Comparison of ENCODE assay signal across 17 cellular contexts in genomic region chr17:51748749-51749604, GRCh38.
A peak's percentile ranks its signal among the peaks of the same experiment; 100 is the strongest.
DNase-seq lines count a peak whose midpoint lies in the region; ATAC-seq and TF ChIP-seq lines count a peak whose summit lies in the region.
"Had no signal": no experiment of that assay in that cellular context is flagged by ENCODE, and none has a peak within 500 bp of the region (broad histone marks: within the 10 kb centered on the region; RNA-seq: fewer than 3 reads in every experiment).

No MANE protein-coding gene starts in this region.

- TF ChIP-seq CTCF in Calu3 (IDR thresholded peaks at IDR 0.05; ENCODE audit: unreplicated experiment) (no peak), BE2C (IDR thresholded peaks at IDR 0.05; ENCODE audit: low read depth, low read length) (no peak)

- DNase-seq in activated CD4-positive, alpha-beta T cell treated with anti-CD3 and anti-CD28 coated beads for 36 hours: peak; percentile 6
- DNase-seq in activated CD4-positive, alpha-beta T cell treated with anti-CD3 and anti-CD28 coated beads, Interleukin-2, amount 10 ng/mL, durations not matched to agents 7 days and 5 days: no peak
- DNase-seq in Calu3: peak; percentile 17
- no peak for DNase-seq in epithelial cell of prostate (ENCODE audit: low read depth, low spot score)
- no peak for DNase-seq in neuronal stem cell (ENCODE audit: low spot score)
- no peak for DNase-seq in BE2C
- DNase-seq in NCI-H146 treated with DMSO at 0.1 percent for 48 hours (lab: John Stamatoyannopoulos, UW; ENCODE audit: unreplicated experiment): no peak
- no peak for DNase-seq in GM19240 (ENCODE audit: insufficient read length, low spot score)
- DNase-seq: CD4-positive, alpha-beta memory T cell; DMS79; NCI-H1092 treated with DMSO at 0.1 percent for 48 hours; NCI-H146; NCI-H2081 treated with DMSO at 0.1 percent for 48 hours; NCI-H446 treated with DMSO at 0.1 percent for 48 hours; NK-92 treated with Interleukin-12 subunit alpha and Interleukin-12 subunit beta, amount 100 ng/mL, for 24 hours; Right ventricle myocardium superior had no signal

- no peak overlapping the region for H4K8ac ChIP-seq in neuronal stem cell (ENCODE audit: low read depth, low read length)

- no peak overlapping the region for H2BK5ac ChIP-seq in neuronal stem cell (ENCODE audit: low read length)

- H3K27ac ChIP-seq in epithelial cell of prostate (peak overlapping the region; percentile 3), neuronal stem cell (replicated peaks; ENCODE audit: low read length) (no peak overlapping the region)

- H3K36me3 Mint-ChIP-seq in activated CD4-positive, alpha-beta T cell treated with anti-CD3 and anti-CD28 coated beads for 36 hours (ENCODE audit: low read depth): no peaks in the 10 kb centered on the region
- no peaks in the 10 kb centered on the region for H3K36me3 Mint-ChIP-seq in activated CD4-positive, alpha-beta T cell treated with anti-CD3 and anti-CD28 coated beads, Interleukin-2, amount 10 ng/mL, durations not matched to agents 7 days and 5 days (ENCODE audit: low read depth)
- H3K36me3 Mint-ChIP-seq in Calu3 (ENCODE audit: insufficient read depth, unreplicated experiment): no peaks in the 10 kb centered on the region
- H3K36me3 Mint-ChIP-seq: CD4-positive, alpha-beta memory T cell had no signal

- H2BK120ac ChIP-seq in neuronal stem cell (ENCODE audit: low read depth, low read length): peak overlapping the region; percentile 11

- POLR2A ChIA-PET in activated CD4-positive, alpha-beta T cell treated with anti-CD3 and anti-CD28 coated beads for 36 hours (lab: Charles Lee): no interaction called here
- POLR2A ChIA-PET in activated CD4-positive, alpha-beta T cell treated with anti-CD3 and anti-CD28 coated beads, Interleukin-2, amount 10 ng/mL, durations not matched to agents 7 days and 5 days (lab: Charles Lee): no interaction called here

- H3K18ac ChIP-seq in neuronal stem cell (ENCODE audit: low read length): no peak overlapping the region

- no TSS peak for BruUV-seq in Calu3 (replicated peaks; lab: Mats Ljungman, UMichigan)

- CTCF ChIA-PET in activated CD4-positive, alpha-beta T cell treated with anti-CD3 and anti-CD28 coated beads for 36 hours (lab: Charles Lee): no interaction called here
- CTCF ChIA-PET in activated CD4-positive, alpha-beta T cell treated with anti-CD3 and anti-CD28 coated beads, Interleukin-2, amount 10 ng/mL, durations not matched to agents 7 days and 5 days (lab: Charles Lee): no interaction called here
- CTCF ChIA-PET in Calu3 (lab: Charles Lee): interaction anchor here (1.5 to 1.6 kb wide), 2 partner anchors 12 to 15 kb away, joined by 4 to 5 read pairs; no protein-coding TSS in a partner anchor

- WGBS in neuronal stem cell (ENCODE audit: extremely low coverage in 2 of 2, insufficient read length in 2 of 2, insufficient replicate concordance in 1 of 2), 2 donors: no CpG with 5 or more reads among the region's 9 CpGs

- peak; percentile 78 for ATAC-seq in activated CD4-positive, alpha-beta T cell treated with anti-CD3 and anti-CD28 coated beads for 36 hours
- ATAC-seq: K562 had no signal

- H3K4me1 ChIP-seq in neuronal stem cell (ENCODE audit: control insufficient read depth in 2 of 2, insufficient read depth in 1 of 2, low read depth in 1 of 2, low read length in 2 of 2) (peaks cover 0 to 2% of the 10 kb centered on the region in 2 donors), BE2C (peaks cover 5% of the 10 kb centered on the region; the same call in 1 of the 2 replicates)

- no peak overlapping the region for H3K4me3 ChIP-seq in neuronal stem cell (ENCODE audit: low read length in 2 of 2)
- no peak overlapping the region for H3K4me3 ChIP-seq in BE2C (ENCODE audit: low read depth, low read length)
- H3K4me3 ChIP-seq: K562 had no signal

- H3K27ac Mint-ChIP-seq in activated CD4-positive, alpha-beta T cell treated with anti-CD3 and anti-CD28 coated beads for 36 hours: no peak overlapping the region
- H3K27ac Mint-ChIP-seq in activated CD4-positive, alpha-beta T cell treated with anti-CD3 and anti-CD28 coated beads, Interleukin-2, amount 10 ng/mL, durations not matched to agents 7 days and 5 days: no peak overlapping the region
- H3K27ac Mint-ChIP-seq in Calu3 (ENCODE audit: unreplicated experiment): no peak overlapping the region
- H3K27ac Mint-ChIP-seq: CD4-positive, alpha-beta memory T cell had no signal

- intact Hi-C loops in activated CD4-positive, alpha-beta T cell treated with anti-CD3 and anti-CD28 coated beads for 36 hours (cut with DNase I, micrococcal nuclease): no loop called here
- intact Hi-C loops in Calu3 (cut with micrococcal nuclease; ENCODE audit: unreplicated experiment): no loop called here

- no peak overlapping the region for H2BK12ac ChIP-seq in neuronal stem cell (ENCODE audit: low read length)

- H3K9me3 ChIP-seq in neuronal stem cell (replicated peaks in 1 of 2; ENCODE audit: control insufficient read depth in 2 of 2, insufficient read depth in 1 of 2, low read depth in 1 of 2, low read length in 2 of 2) (no peaks in the 10 kb centered on the region), BE2C (no peaks in the 10 kb centered on the region)

- no peak overlapping the region for H2BK15ac ChIP-seq in neuronal stem cell (ENCODE audit: low read length)

- no peak overlapping the region for H3K14ac ChIP-seq in neuronal stem cell (ENCODE audit: low read length)

- H3K9ac ChIP-seq in neuronal stem cell (ENCODE audit: low read depth, low read length, poor library complexity): no peak overlapping the region

- H3K79me1 ChIP-seq in neuronal stem cell (ENCODE audit: low read depth, low read length): no peaks in the 10 kb centered on the region

- no peaks in the 10 kb centered on the region for H3K9me3 Mint-ChIP-seq in activated CD4-positive, alpha-beta T cell treated with anti-CD3 and anti-CD28 coated beads for 36 hours (ENCODE audit: low read depth)
- no peaks in the 10 kb centered on the region for H3K9me3 Mint-ChIP-seq in activated CD4-positive, alpha-beta T cell treated with anti-CD3 and anti-CD28 coated beads, Interleukin-2, amount 10 ng/mL, durations not matched to agents 7 days and 5 days
- no peaks in the 10 kb centered on the region for H3K9me3 Mint-ChIP-seq in Calu3 (ENCODE audit: low read depth, unreplicated experiment)
- H3K9me3 Mint-ChIP-seq: CD4-positive, alpha-beta memory T cell had no signal

- H3K4me3 Mint-ChIP-seq in activated CD4-positive, alpha-beta T cell treated with anti-CD3 and anti-CD28 coated beads for 36 hours: no peak overlapping the region
- H3K4me3 Mint-ChIP-seq in activated CD4-positive, alpha-beta T cell treated with anti-CD3 and anti-CD28 coated beads, Interleukin-2, amount 10 ng/mL, durations not matched to agents 7 days and 5 days: no peak overlapping the region
- no peak overlapping the region for H3K4me3 Mint-ChIP-seq in Calu3 (ENCODE audit: low read depth, unreplicated experiment)
- H3K4me3 Mint-ChIP-seq: CD4-positive, alpha-beta memory T cell had no signal

- H3K4me2 ChIP-seq in neuronal stem cell (ENCODE audit: insufficient read depth, low read length, poor library complexity, severe bottlenecking): no peak overlapping the region

- H3K4me1 Mint-ChIP-seq in activated CD4-positive, alpha-beta T cell treated with anti-CD3 and anti-CD28 coated beads for 36 hours: peaks cover 3% of the 10 kb centered on the region
- H3K4me1 Mint-ChIP-seq in activated CD4-positive, alpha-beta T cell treated with anti-CD3 and anti-CD28 coated beads, Interleukin-2, amount 10 ng/mL, durations not matched to agents 7 days and 5 days: peaks cover 3% of the 10 kb centered on the region
- H3K4me1 Mint-ChIP-seq in Calu3 (ENCODE audit: low read depth, unreplicated experiment): peaks cover 19% of the 10 kb centered on the region
- H3K4me1 Mint-ChIP-seq: CD4-positive, alpha-beta memory T cell had no signal

- no peaks in the 10 kb centered on the region for H3K27me3 Mint-ChIP-seq in activated CD4-positive, alpha-beta T cell treated with anti-CD3 and anti-CD28 coated beads for 36 hours
- peaks cover 2% of the 10 kb centered on the region for H3K27me3 Mint-ChIP-seq in activated CD4-positive, alpha-beta T cell treated with anti-CD3 and anti-CD28 coated beads, Interleukin-2, amount 10 ng/mL, durations not matched to agents 7 days and 5 days
- peaks cover 28% of the 10 kb centered on the region for H3K27me3 Mint-ChIP-seq in Calu3 (ENCODE audit: unreplicated experiment)
- H3K27me3 Mint-ChIP-seq: CD4-positive, alpha-beta memory T cell had no signal

- no peak overlapping the region for H2AFZ ChIP-seq in neuronal stem cell (ENCODE audit: low read length)

- H3K36me3 ChIP-seq in neuronal stem cell (replicated peaks in 1 of 2; ENCODE audit: control insufficient read depth in 2 of 2, insufficient read depth in 2 of 2, low read length in 2 of 2): no peaks in the 10 kb centered on the region
- H3K36me3 ChIP-seq in BE2C: no peaks in the 10 kb centered on the region

- H3K23ac ChIP-seq in neuronal stem cell (ENCODE audit: low read depth, low read length, poor library complexity): no peak overlapping the region

- no peak overlapping the region for H4K91ac ChIP-seq in neuronal stem cell (ENCODE audit: low read depth, low read length, poor library complexity)

- H3K27me3 ChIP-seq in neuronal stem cell (ENCODE audit: control insufficient read depth in 3 of 3, insufficient read depth in 3 of 3, low read depth in 1 of 3, low read length in 3 of 3) (no peaks in the 10 kb centered on the region), BE2C (no peaks in the 10 kb centered on the region)

- H2AK5ac ChIP-seq in neuronal stem cell (ENCODE audit: low read depth, low read length): no peak overlapping the region

- peak overlapping the region; percentile 15 for H3K4ac ChIP-seq in neuronal stem cell (ENCODE audit: low read length)

Comparison
In these comparisons a context has a peak if more than half of its experiments do, and no peak if none do; other contexts are left out.
1. DNase-seq: peak in activated CD4-positive, alpha-beta T cell treated with anti-CD3 and anti-CD28 coated beads for 36 hours (single experiment) and Calu3 (single experiment); none in activated CD4-positive, alpha-beta T cell treated with anti-CD3 and anti-CD28 coated beads, Interleukin-2, amount 10 ng/mL, durations not matched to agents 7 days and 5 days (single experiment), epithelial cell of prostate (single experiment), neuronal stem cell (single experiment), BE2C (single experiment), NCI-H146 treated with DMSO at 0.1 percent for 48 hours (single experiment) and GM19240 (single experiment).